Comparison of ENCODE assay signal across 13 cellular contexts in genomic region chr15:85026304-85027032, GRCh38. TPM values are rescaled to one million over a fixed set of nuclear protein-coding genes. Genes with fewer than 3 reads are reported as not detected.
DNase-seq lines count a peak whose midpoint lies in the region; ATAC-seq and TF ChIP-seq lines count a peak whose summit lies in the region.
"Had no signal": no experiment of that assay in that cellular context is flagged by ENCODE, and none has a peak within 500 bp of the region (broad histone marks: within the 10 kb centered on the region; RNA-seq: fewer than 3 reads in every experiment).

No MANE protein-coding gene starts in this region.

- intact Hi-C loops in Right ventricle myocardium superior (cut with DNase I): loop anchor here (5.0 kb wide), 1 partner anchor 44 kb away; the partner anchor contains the start of gene PDE8A

- H3K9me3 ChIP-seq in MM.1S (replicated peaks; ENCODE audit: insufficient read depth, low read length): no peaks in the 10 kb centered on the region
- no peaks in the 10 kb centered on the region for H3K9me3 ChIP-seq in skeletal muscle tissue (ENCODE audit: control insufficient read depth in 3 of 3, low read length in 3 of 3)
- H3K9me3 ChIP-seq: ovary had no signal

- 0 out of 2 replicates have a peak, but pooled peaks cover 13% of the 10 kb centered on the region for H3K79me2 ChIP-seq in MM.1S (ENCODE audit: low read length)

- TF ChIP-seq CTCF in MM.1S (IDR thresholded peaks at IDR 0.05; ENCODE audit: low read length): no peak

- no peaks in the 10 kb centered on the region for H3K27me3 ChIP-seq in MM.1S (replicated peaks; ENCODE audit: insufficient read depth, low read length)
- H3K27me3 ChIP-seq in skeletal muscle tissue (ENCODE audit: control insufficient read depth in 3 of 3, insufficient read depth in 3 of 3, low read length in 3 of 3): no peaks in the 10 kb centered on the region
- H3K27me3 ChIP-seq: ovary had no signal

- H3K27ac ChIP-seq in MM.1S (ENCODE audit: low read length) (no peak overlapping the region), skeletal muscle tissue (ENCODE audit: low read depth, low read length) (peak overlapping the region; percentile 22)
- H3K27ac ChIP-seq: epithelial cell of prostate had no signal

- H3K9me2 ChIP-seq in MM.1S (replicated peaks; ENCODE audit: insufficient read depth, low read length): no peaks in the 10 kb centered on the region

- H3F3A ChIP-seq in MM.1S (ENCODE audit: insufficient read depth, low read length): no peaks in the 10 kb centered on the region

- DNase-seq in MM.1S: no peak
- DNase-seq in Right ventricle myocardium superior: peak; percentile 46
- no peak for DNase-seq in SW 1271 (lab: John Stamatoyannopoulos, UW)
- DNase-seq in cerebellum (ENCODE audit: low spot score): no peak
- no peak for DNase-seq in activated gamma-delta T cell (lab: John Stamatoyannopoulos, UW)
- DNase-seq: hippocampal formation, mammary epithelial cell, NCI-H2029 treated with DMSO at 0.1 percent for 48 hours, ovary had no signal

- H3K9ac ChIP-seq in MM.1S (ENCODE audit: low read length) (no peak overlapping the region), skeletal muscle tissue (ENCODE audit: low read depth in 1 of 3, low read length in 3 of 3) (no peak overlapping the region)

- no peak overlapping the region for H2AFZ ChIP-seq in MM.1S (ENCODE audit: low read length)

- H3K36me3 ChIP-seq in MM.1S (replicated peaks; ENCODE audit: insufficient read depth, low read length) (no peaks in the 10 kb centered on the region), skeletal muscle tissue (ENCODE audit: control insufficient read depth in 3 of 3, insufficient read depth in 3 of 3, low read length in 3 of 3) (no peaks in the 10 kb centered on the region)
- H3K36me3 ChIP-seq: ovary had no signal

- H3K4me1 ChIP-seq in MM.1S (ENCODE audit: low read length) (peaks cover 19% of the 10 kb centered on the region), skeletal muscle tissue (ENCODE audit: control insufficient read depth in 3 of 3, insufficient read depth in 3 of 3, low read length in 3 of 3) (peaks cover 16 to 38% (median 20%) of the 10 kb centered on the region in 3 donors)

- H3K4me2 ChIP-seq in MM.1S (ENCODE audit: low read depth, low read length): 0 out of 2 replicates have a peak overlapping the region, but pooled peaks have one; percentile 5

- H4K20me1 ChIP-seq in MM.1S (ENCODE audit: insufficient read depth, low read length): no peaks in the 10 kb centered on the region

- peak; percentile 38 for ATAC-seq in GM18502 (IDR thresholded peaks at IDR 0.05; ENCODE audit: poor library complexity, unreplicated experiment)
- peak; percentile 84 for ATAC-seq in Right ventricle myocardium superior (ENCODE audit: poor library complexity)
- ATAC-seq in HG02852 (IDR thresholded peaks at IDR 0.05; ENCODE audit: unreplicated experiment): no peak

- H3K4me3 ChIP-seq in MM.1S (ENCODE audit: low read length) (no peak overlapping the region), skeletal muscle tissue (ENCODE audit: low read length in 3 of 3) (no peak overlapping the region)
- H3K4me3 ChIP-seq: ovary had no signal

RNA-seq across cellular contexts. Expression of gene PDE8A, which starts 44.8 kb away (rescaled TPM):
- total RNA-seq in Right ventricle myocardium superior (13.5 TPM), skeletal muscle tissue (49.6 TPM), cerebellum (33.1 TPM)
